Comparison of ENCODE assay signal across 10 cellular contexts in genomic region chr5:116442095-116442534, GRCh38.
DNase-seq lines count a peak whose midpoint lies in the region; ATAC-seq, FAIRE-seq and TF ChIP-seq lines count a peak whose summit lies in the region.
"Had no signal": no experiment of that assay in that cellular context is flagged by ENCODE, and none has a peak within 500 bp of the region (broad histone marks: within the 10 kb centered on the region; RNA-seq: fewer than 3 reads in every experiment).

No MANE protein-coding gene starts in this region.

- peaks cover 0 to 7% of the 10 kb centered on the region in 2 experiments for H4K20me1 ChIP-seq in H1 (replicated peaks in 1 of 2; ENCODE audit: control insufficient read depth in 1 of 2, insufficient read depth in 2 of 2, low read length in 2 of 2)

- H3K27me3 ChIP-seq in H1 (replicated peaks in 1 of 4; ENCODE audit: control insufficient read depth in 3 of 4, extremely low read depth in 1 of 4, insufficient read depth in 3 of 4, low read length in 3 of 4), result peaks cover 0 to 13% (median 3%) of the 10 kb centered on the region in 4 experiments; a peak in 3 of 7 replicates
- H3K27me3 ChIP-seq: breast epithelium had no signal

- DNase-seq in H54 (ENCODE audit: insufficient read length, low spot score) (peak; percentile 66), NCI-H510A (lab: John Stamatoyannopoulos, UW) (peak; percentile 39), H1 (ENCODE audit: low read depth in 1 of 2, low spot score in 2 of 2) (no peak), nephron progenitor cell (no peak), sciatic nerve (ENCODE audit: low spot score) (no peak), GM19239 (ENCODE audit: insufficient read length, low spot score) (no peak)
- no peak for DNase-seq in activated CD4-positive, alpha-beta T cell treated with anti-CD3 and anti-CD28 coated beads, Interleukin-2, amount 10 ng/mL, durations not matched to agents 24 days and 14 days

- H2BK5ac ChIP-seq in H1 (ENCODE audit: low read depth, low read length), result no peak overlapping the region

- no peaks in the 10 kb centered on the region for H3K9me3 ChIP-seq in H1 (ENCODE audit: insufficient read depth in 2 of 2, low read depth in 1 of 2, low read length in 1 of 2)
- H3K9me3 ChIP-seq: breast epithelium had no signal

- no peak overlapping the region for H3K23ac ChIP-seq in H1 (ENCODE audit: insufficient read length)

- peak overlapping the region; percentile 80 for H3K27ac Mint-ChIP-seq in nephron progenitor cell
- H3K27ac Mint-ChIP-seq in activated CD4-positive, alpha-beta T cell treated with anti-CD3 and anti-CD28 coated beads, Interleukin-2, amount 10 ng/mL, durations not matched to agents 24 days and 14 days, result no peak overlapping the region
- H3K27ac Mint-ChIP-seq: natural killer cell treated with Interleukin-12 subunit alpha and Interleukin-12 subunit beta and Interleukin-15 and Interleukin-18, amount 100 ng/mL, for 72 hours had no signal

- no peak overlapping the region for H3K27ac ChIP-seq in H1 (ENCODE audit: low read depth, low read length)
- H3K27ac ChIP-seq: breast epithelium had no signal

- no peak overlapping the region for H3K9ac ChIP-seq in H1 (replicated peaks in 1 of 4; ENCODE audit: extremely low read depth in 1 of 4, low read depth in 3 of 4, low read length in 3 of 4)

- H2BK120ac ChIP-seq in H1 (replicated peaks; ENCODE audit: low read depth, low read length), result no peak overlapping the region

- no peak overlapping the region for H3K56ac ChIP-seq in H1 (replicated peaks; ENCODE audit: insufficient read length, low read depth, low read length)

- H3K9me3 Mint-ChIP-seq in nephron progenitor cell, result no peaks in the 10 kb centered on the region
- no peaks in the 10 kb centered on the region for H3K9me3 Mint-ChIP-seq in activated CD4-positive, alpha-beta T cell treated with anti-CD3 and anti-CD28 coated beads, Interleukin-2, amount 10 ng/mL, durations not matched to agents 24 days and 14 days
- H3K9me3 Mint-ChIP-seq: natural killer cell treated with Interleukin-12 subunit alpha and Interleukin-12 subunit beta and Interleukin-15 and Interleukin-18, amount 100 ng/mL, for 72 hours had no signal

- no peak for TF ChIP-seq RAD21 in H1 (IDR thresholded peaks at IDR 0.05 in 1 of 2, conservative IDR thresholded peaks at IDR 0.05 in 1 of 2; ENCODE audit: low read depth in 2 of 2, low read length in 2 of 2)

- no peak overlapping the region for H4K91ac ChIP-seq in H1 (replicated peaks; ENCODE audit: insufficient read length, low read length)

- no peaks in the 10 kb centered on the region for H3K27me3 Mint-ChIP-seq in nephron progenitor cell (ENCODE audit: low read depth, poor library complexity)
- H3K27me3 Mint-ChIP-seq in activated CD4-positive, alpha-beta T cell treated with anti-CD3 and anti-CD28 coated beads, Interleukin-2, amount 10 ng/mL, durations not matched to agents 24 days and 14 days, result no peaks in the 10 kb centered on the region
- H3K27me3 Mint-ChIP-seq: natural killer cell treated with Interleukin-12 subunit alpha and Interleukin-12 subunit beta and Interleukin-15 and Interleukin-18, amount 100 ng/mL, for 72 hours had no signal

- H3K4me1 Mint-ChIP-seq in nephron progenitor cell, result peaks cover 72% of the 10 kb centered on the region
- H3K4me1 Mint-ChIP-seq in activated CD4-positive, alpha-beta T cell treated with anti-CD3 and anti-CD28 coated beads, Interleukin-2, amount 10 ng/mL, durations not matched to agents 24 days and 14 days, result no peaks in the 10 kb centered on the region

- H3K4me3 Mint-ChIP-seq in nephron progenitor cell, result no peak overlapping the region
- H3K4me3 Mint-ChIP-seq in activated CD4-positive, alpha-beta T cell treated with anti-CD3 and anti-CD28 coated beads, Interleukin-2, amount 10 ng/mL, durations not matched to agents 24 days and 14 days, result no peak overlapping the region
- H3K4me3 Mint-ChIP-seq: natural killer cell treated with Interleukin-12 subunit alpha and Interleukin-12 subunit beta and Interleukin-15 and Interleukin-18, amount 100 ng/mL, for 72 hours had no signal

- no peak overlapping the region for H3K18ac ChIP-seq in H1 (ENCODE audit: extremely low read depth, low read length)

- no peak overlapping the region for H3K14ac ChIP-seq in H1 (ENCODE audit: insufficient read length)

- no peak overlapping the region for H3K4me3 ChIP-seq in H1 (ENCODE audit: extremely low read depth in 1 of 4, insufficient read depth in 2 of 4, low read depth in 3 of 4, low read length in 4 of 4)
- H3K4me3 ChIP-seq: breast epithelium had no signal

- FAIRE-seq in H54 (lab: Jason Lieb, UNC) (peak; percentile 80), H1 (lab: Jason Lieb, UNC) (no peak), GM19239 (lab: Jason Lieb, UNC) (no peak)

- TF ChIP-seq POLR2A in H54 (IDR thresholded peaks at IDR 0.05; ENCODE audit: low read depth, low read length) (no peak), H1 (IDR thresholded peaks at IDR 0.05; ENCODE audit: control extremely low read depth in 1 of 2, low read depth in 2 of 2, low read length in 2 of 2) (no peak)

- POLR2A ChIA-PET in H1 (lab: Charles Lee; ENCODE audit: partially characterized antibody), result interaction anchor here (1.2 to 2.2 kb wide), 4 partner anchors 11 to 600 kb away, joined by 3 to 14 read pairs (median 3); no protein-coding TSS in a partner anchor

- intact Hi-C loops in activated CD4-positive, alpha-beta T cell treated with anti-CD3 and anti-CD28 coated beads, Interleukin-2, amount 10 ng/mL, durations not matched to agents 24 days and 14 days (cut with micrococcal nuclease), result no loop called here
- intact Hi-C loops in sciatic nerve (cut with DNase I), result no loop called here

- H2BK12ac ChIP-seq in H1 (ENCODE audit: low read depth, low read length), result no peak overlapping the region

- no peak overlapping the region for H4K5ac ChIP-seq in H1 (ENCODE audit: insufficient read length, low read depth, low read length)

- no peak overlapping the region for H2AK5ac ChIP-seq in H1 (ENCODE audit: low read depth, low read length)

- CTCF ChIA-PET in H1 (lab: Charles Lee; ENCODE audit: partially characterized antibody), result interaction anchor here (1.1 to 1.6 kb wide), 5 partner anchors 45 to 300 kb away, joined by 3 to 4 read pairs (median 4); no protein-coding TSS in a partner anchor

- no peaks in the 10 kb centered on the region; the same call in 1 of the 2 replicates for H3K23me2 ChIP-seq in H1 (ENCODE audit: low read depth, low read length)

- H3K36me3 ChIP-seq in H1 (ENCODE audit: control insufficient read depth in 2 of 4, insufficient read depth in 4 of 4, low read length in 3 of 4), result peaks cover 8 to 29% (median 17%) of the 10 kb centered on the region in 4 experiments; a peak in 6 of 8 replicates
- H3K36me3 ChIP-seq: breast epithelium had no signal

- TF ChIP-seq CTCF in H1 (IDR thresholded peaks at IDR 0.05; ENCODE audit: control extremely low read depth in 1 of 3, insufficient read depth in 1 of 3, low read depth in 1 of 3, low read length in 3 of 3), result no peak
- TF ChIP-seq CTCF in nephron progenitor cell (IDR thresholded peaks at IDR 0.05), result no peak

- ATAC-seq in HG02571 (IDR thresholded peaks at IDR 0.05; ENCODE audit: unreplicated experiment), result no peak
- no peak for ATAC-seq in sciatic nerve

- no peak overlapping the region for H2BK20ac ChIP-seq in H1 (ENCODE audit: low read length)

- H2AFZ ChIP-seq in H1 (ENCODE audit: low read length), result no peak overlapping the region

- no peak overlapping the region for H3K4ac ChIP-seq in H1 (replicated peaks; ENCODE audit: insufficient read length, low read depth, low read length)

- H3K36me3 Mint-ChIP-seq in nephron progenitor cell (ENCODE audit: low read depth), result peaks cover 40% of the 10 kb centered on the region
- no peaks in the 10 kb centered on the region for H3K36me3 Mint-ChIP-seq in activated CD4-positive, alpha-beta T cell treated with anti-CD3 and anti-CD28 coated beads, Interleukin-2, amount 10 ng/mL, durations not matched to agents 24 days and 14 days (ENCODE audit: low read depth)
- H3K36me3 Mint-ChIP-seq: natural killer cell treated with Interleukin-12 subunit alpha and Interleukin-12 subunit beta and Interleukin-15 and Interleukin-18, amount 100 ng/mL, for 72 hours had no signal

- H3K79me1 ChIP-seq in H1 (ENCODE audit: low read depth, low read length), result no peaks in the 10 kb centered on the region; the same call in 1 of the 2 replicates

- H4K8ac ChIP-seq in H1 (ENCODE audit: extremely low read depth, insufficient read depth, low read length), result no peak overlapping the region

- no peak for TF ChIP-seq EP300 in H1 (IDR thresholded peaks at IDR 0.05; ENCODE audit: borderline replicate concordance in 1 of 2, low read depth in 2 of 2, low read length in 2 of 2)

- H2BK15ac ChIP-seq in H1 (ENCODE audit: low read length), result no peak overlapping the region

- H3K4me1 ChIP-seq in H1 (replicated peaks in 1 of 4; ENCODE audit: control insufficient read depth in 3 of 4, insufficient read depth in 4 of 4, low read length in 3 of 4), result peaks cover 4 to 35% (median 17%) of the 10 kb centered on the region in 4 experiments
- H3K4me1 ChIP-seq: breast epithelium had no signal

- H3K4me2 ChIP-seq in H1 (ENCODE audit: insufficient read depth in 1 of 2, low read depth in 2 of 2, low read length in 2 of 2), result no peak overlapping the region

- no peaks in the 10 kb centered on the region for H3K79me2 ChIP-seq in H1 (ENCODE audit: control insufficient read depth in 1 of 2, insufficient read depth in 2 of 2, low read length in 2 of 2)

- 88% methylated on average over 3 of the region's 3 CpGs; no CpG with 5 or more reads in 1 of the 2 experiments for WGBS in H1 (ENCODE audit: extremely low coverage in 1 of 2, insufficient coverage in 1 of 2, insufficient read length in 1 of 2, insufficient replicate concordance in 2 of 2, low coverage in 1 of 2, low lambda C conversion rate in 2 of 2, missing lambda C conversion rate in 1 of 2), 2 experiments

TF ChIP-seq in H1, 55 proteins besides CTCF, POLR2A, EP300 and RAD21:
- TF ChIP-seq POU5F1 (IDR thresholded peaks at IDR 0.05; ENCODE audit: low read depth, low read length) (no peak), BRCA1 (IDR thresholded peaks at IDR 0.05; ENCODE audit: low read depth, low read length) (no peak), POLR2AphosphoS5 (IDR thresholded peaks at IDR 0.05; ENCODE audit: low read depth, low read length) (0 out of 2 replicates have a peak, but pooled peaks have one; percentile 14)
TF ChIP-seq in H1: peak in this region for 1.

Comparison
In these comparisons a context has a peak if more than half of its experiments do, and no peak if none do; other contexts are left out.
1. DNase-seq: peak in H54 (single experiment) and NCI-H510A (single experiment); none in H1 (0 of 2), nephron progenitor cell (single experiment), activated CD4-positive, alpha-beta T cell treated with anti-CD3 and anti-CD28 coated beads, Interleukin-2, amount 10 ng/mL, durations not matched to agents 24 days and 14 days (single experiment), sciatic nerve (single experiment) and GM19239 (single experiment).